11 cellular contexts compared by ENCODE assay signal in genomic region chr12:128830505-128830893, GRCh38. TPM values are rescaled to one million over a fixed set of nuclear protein-coding genes. Genes with fewer than 3 reads are reported as not detected.
DNase-seq lines count a peak whose midpoint lies in the region; ATAC-seq, FAIRE-seq and TF ChIP-seq lines count a peak whose summit lies in the region.
"Had no signal": no experiment of that assay in that cellular context is flagged by ENCODE, and none has a peak within 500 bp of the region (broad histone marks: within the 10 kb centered on the region; RNA-seq: fewer than 3 reads in every experiment).

No MANE protein-coding gene starts in this region.

- H3K4me3 ChIP-seq in HL-60 (replicated peaks; ENCODE audit: insufficient read depth, low read length) (no peak overlapping the region), HepG2 (replicated peaks in 1 of 3; ENCODE audit: insufficient read depth in 1 of 3, low read depth in 2 of 3, low read length in 3 of 3) (no peak overlapping the region), brain microvascular endothelial cell (ENCODE audit: low read depth, low read length) (no peak overlapping the region)
- H3K4me3 ChIP-seq: cardiac muscle cell, left ventricle myocardium inferior, SK-N-MC had no signal

- peak overlapping the region; percentile 93 for H3K27ac ChIP-seq in HL-60 (replicated peaks)
- no peak overlapping the region for H3K27ac ChIP-seq in HepG2 (ENCODE audit: extremely low read length, insufficient read depth, low read length)
- no peak overlapping the region for H3K27ac ChIP-seq in brain microvascular endothelial cell
- H3K27ac ChIP-seq: cardiac muscle cell, left ventricle myocardium inferior, SK-N-MC had no signal

- peaks cover 8% of the 10 kb centered on the region for H3K9me3 Mint-ChIP-seq in glutamatergic neuron (ENCODE audit: unreplicated experiment)

- H3K27me3 ChIP-seq in HL-60 (ENCODE audit: insufficient read depth, poor library complexity, severe bottlenecking) (no peaks in the 10 kb centered on the region), HepG2 (ENCODE audit: control insufficient read depth in 1 of 2, insufficient read depth in 2 of 2, low read length in 2 of 2) (no peaks in the 10 kb centered on the region), brain microvascular endothelial cell (replicated peaks) (no peaks in the 10 kb centered on the region)
- H3K27me3 ChIP-seq: cardiac muscle cell had no signal

- WGBS in HepG2 (ENCODE audit: low lambda C conversion rate), result 79% methylated on average over 7 of the region's 7 CpGs

- H3K4me2 ChIP-seq in HepG2 (ENCODE audit: low read depth, low read length), result no peak overlapping the region

- CTCF ChIA-PET in HepG2 (lab: Yijun Ruan, JAX; ENCODE audit: low intra/inter-chr PET ratio, low total read pairs), result no interaction called here

- in situ Hi-C loops in HepG2 (cut with HindIII; ENCODE audit: extremely low pct_ligation_motif_present, low pct_unique_long_range_greater_than_20kb), result no loop called here
- in situ Hi-C loops in brain microvascular endothelial cell (cut with HindIII; ENCODE audit: low pct_ligation_motif_present, low sequenced_read_pairs), result no loop called here

- TF ChIP-seq POLR2A in HepG2 (IDR thresholded peaks at IDR 0.05; ENCODE audit: insufficient read depth in 1 of 2, low read depth in 2 of 2, low read length in 2 of 2), result no peak
- no peak for TF ChIP-seq POLR2A in H54 (IDR thresholded peaks at IDR 0.05; ENCODE audit: low read depth, low read length)

- no peaks in the 10 kb centered on the region for H3K79me2 ChIP-seq in HepG2 (ENCODE audit: insufficient read depth, low read length)

- intact Hi-C loops in HepG2 (cut with micrococcal nuclease; ENCODE audit: unreplicated experiment), result no loop called here

- H3K27ac Mint-ChIP-seq in glutamatergic neuron (ENCODE audit: unreplicated experiment), result no peak overlapping the region

- H3K9ac ChIP-seq in HepG2 (ENCODE audit: insufficient read depth, low read depth, low read length), result no peak overlapping the region

- peaks cover 6% of the 10 kb centered on the region for H3K4me1 Mint-ChIP-seq in glutamatergic neuron (ENCODE audit: low read depth, unreplicated experiment)

- no peak overlapping the region for H2AFZ ChIP-seq in HepG2 (ENCODE audit: low read length)

- H4K20me1 ChIP-seq in HepG2 (ENCODE audit: insufficient read depth, low read length), result no peaks in the 10 kb centered on the region

- POLR2A ChIA-PET in HepG2 (lab: Yijun Ruan, JAX), result no interaction called here

- peaks cover 2% of the 10 kb centered on the region for H3K27me3 Mint-ChIP-seq in glutamatergic neuron (ENCODE audit: unreplicated experiment)

- no peak overlapping the region for H3K4me3 Mint-ChIP-seq in glutamatergic neuron (ENCODE audit: unreplicated experiment)

- H3K4me1 ChIP-seq in HepG2 (ENCODE audit: insufficient read depth, low read length), result no peaks in the 10 kb centered on the region
- H3K4me1 ChIP-seq: left ventricle myocardium inferior had no signal

- TF ChIP-seq EP300 in HepG2 (IDR thresholded peaks at IDR 0.05; ENCODE audit: low read depth in 2 of 2, low read length in 2 of 2) (no peak), HepG2 (CRISPR knock-in tag; IDR thresholded peaks at IDR 0.05; ENCODE audit: borderline replicate concordance) (no peak)

- H3K36me3 ChIP-seq in HepG2 (replicated peaks in 1 of 2; ENCODE audit: control insufficient read depth in 1 of 2, insufficient read depth in 2 of 2, low read length in 2 of 2) (no peaks in the 10 kb centered on the region), brain microvascular endothelial cell (replicated peaks) (no peaks in the 10 kb centered on the region)
- H3K36me3 ChIP-seq: cardiac muscle cell, left ventricle myocardium inferior had no signal

- TF ChIP-seq RAD21 in HepG2 (CRISPR knock-in tag; IDR thresholded peaks at IDR 0.05), result no peak

- DNase-seq in HL-60 (ENCODE audit: low read depth in 1 of 2, low spot score in 1 of 2) (peak; percentile 82 to 95), HepG2 (ENCODE audit: low spot score) (no peak), glutamatergic neuron (no peak), mesenteric fat pad (ENCODE audit: low spot score) (no peak), brain microvascular endothelial cell (no peak), H54 (ENCODE audit: insufficient read length, low spot score) (no peak)
- DNase-seq: left ventricle myocardium inferior had no signal

- H3K36me3 Mint-ChIP-seq in glutamatergic neuron (ENCODE audit: unreplicated experiment), result no peaks in the 10 kb centered on the region

- no peak for TF ChIP-seq CTCF in HL-60 (IDR thresholded peaks at IDR 0.05; ENCODE audit: insufficient read depth, low read length)
- no peak for TF ChIP-seq CTCF in HepG2 (CRISPR knock-in tag; IDR thresholded peaks at IDR 0.05)
- TF ChIP-seq CTCF in glutamatergic neuron (IDR thresholded peaks at IDR 0.05; ENCODE audit: partially characterized antibody, unreplicated experiment), result no peak
- TF ChIP-seq CTCF in brain microvascular endothelial cell (IDR thresholded peaks at IDR 0.05; ENCODE audit: low read depth, low read length, missing control alignments), result no peak

- H3K9me3 ChIP-seq in HepG2 (ENCODE audit: low read length), result peaks cover 4% of the 10 kb centered on the region; the same call in 1 of the 2 replicates

- FAIRE-seq in HepG2 (lab: Jason Lieb, UNC) (no peak), H54 (lab: Jason Lieb, UNC) (no peak)

- ATAC-seq in GM18517 (IDR thresholded peaks at IDR 0.05; ENCODE audit: unreplicated experiment) (peak; percentile 57), GM21723 (IDR thresholded peaks at IDR 0.05; ENCODE audit: unreplicated experiment) (peak; percentile 59), HepG2 (no peak)

- no TSS peak for BruUV-seq in HepG2 (replicated peaks; lab: Mats Ljungman, UMichigan)

TF ChIP-seq in HepG2, 621 proteins besides CTCF, POLR2A, EP300 and RAD21:
- TF ChIP-seq PLRG1 (conservative IDR thresholded peaks at IDR 0.05) (no peak), ELF4 (CRISPR knock-in tag; IDR thresholded peaks at IDR 0.05; ENCODE audit: borderline replicate concordance) (no peak), ZNF879 (CRISPR knock-in tag; IDR thresholded peaks at IDR 0.05) (no peak), THAP11 (CRISPR knock-in tag; IDR thresholded peaks at IDR 0.05) (no peak), NFE2L2 (IDR thresholded peaks at IDR 0.05; ENCODE audit: low read length) (peak; percentile 54), DMAP1 (CRISPR knock-in tag; IDR thresholded peaks at IDR 0.05) (no peak), ATM (IDR thresholded peaks at IDR 0.05; ENCODE audit: borderline replicate concordance) (no peak)

RNA-seq across cellular contexts. Expression of gene SLC15A4, which starts 6.7 kb away (rescaled TPM):
- total RNA-seq in HepG2 (2016; rRNA removed; fragmentation: Illumina TruSeq; extraction: Trizol) (8.2 and 17.3 TPM in 2 replicates), glutamatergic neuron (ENCODE audit: unreplicated experiment) (23.0 TPM), mesenteric fat pad (26.5 TPM)
- total RNA-seq in HepG2 (2016; cell fraction: cytosol; rRNA removed; fragmentation: Illumina TruSeq; extraction: Trizol; ENCODE audit: low read depth), result 21.9 and 22.2 TPM in 2 replicates
- 8.5 and 19.3 TPM in 2 replicates for total RNA-seq in HepG2 (2016; cell fraction: insoluble cytoplasmic fraction; rRNA removed; fragmentation: Illumina TruSeq; extraction: Trizol)
- total RNA-seq in HepG2 (2016; cell fraction: membrane; rRNA removed; fragmentation: Illumina TruSeq; extraction: Trizol), result 11.6 and 11.8 TPM in 2 replicates
- total RNA-seq in HepG2 (2016; cell fraction: nucleus; rRNA removed; fragmentation: Illumina TruSeq; extraction: Trizol), result 26.9 and 28.3 TPM in 2 replicates
- polyA plus RNA-seq in HepG2 (2011; rRNA removed), result 22.7 and 25.8 TPM in 2 replicates
- polyA plus RNA-seq in HepG2 (2011; cell fraction: cytosol; rRNA removed), result 15.4 and 23.5 TPM in 2 replicates
- polyA plus RNA-seq in HepG2 (2011; cell fraction: nucleus; rRNA removed), result 21.1 and 23.8 TPM in 2 replicates
- 13.2 and 17.3 TPM in 2 replicates for polyA plus RNA-seq in HepG2 (2012)
- polyA plus RNA-seq in HepG2 (2016; cell fraction: cytosol; fragmentation: Illumina TruSeq; extraction: Trizol; ENCODE audit: low read depth), result 2.0 and 2.3 TPM in 2 replicates
- 6.8 and 7.6 TPM in 2 replicates for polyA plus RNA-seq in HepG2 (2016; cell fraction: insoluble cytoplasmic fraction; fragmentation: Illumina TruSeq; extraction: Trizol; ENCODE audit: low read depth)
- 3.5 and 4.1 TPM in 2 replicates for polyA plus RNA-seq in HepG2 (2016; cell fraction: membrane; fragmentation: Illumina TruSeq; extraction: Trizol; ENCODE audit: low read depth)
- polyA plus RNA-seq in HepG2 (2016; cell fraction: nucleus; fragmentation: Illumina TruSeq; extraction: Trizol; ENCODE audit: insufficient read depth, low read depth), result 28.4 and 32.6 TPM in 2 replicates
- polyA minus RNA-seq in HepG2 (2011; rRNA and poly(A)+ RNA removed; ENCODE audit: low replicate concordance), result 47.4 and 97.4 TPM in 2 replicates
- polyA minus RNA-seq in HepG2 (2011; cell fraction: cytosol; rRNA and poly(A)+ RNA removed), result 23.1 and 28.7 TPM in 2 replicates
- 45.4 and 58.3 TPM in 2 replicates for polyA minus RNA-seq in HepG2 (2011; cell fraction: nucleus; rRNA and poly(A)+ RNA removed)

RNA-seq across cellular contexts. Expression of gene GLT1D1, which starts 22.8 kb away (rescaled TPM):
- total RNA-seq in HepG2 (2016; rRNA removed; fragmentation: Illumina TruSeq; extraction: Trizol), result 0.09 TPM in 1 of 2 replicates, not detected in the other
- not detected in 2 replicates for total RNA-seq in HepG2 (2016; cell fraction: cytosol; rRNA removed; fragmentation: Illumina TruSeq; extraction: Trizol; ENCODE audit: low read depth)
- total RNA-seq in HepG2 (2016; cell fraction: insoluble cytoplasmic fraction; rRNA removed; fragmentation: Illumina TruSeq; extraction: Trizol), result not detected in 2 replicates
- total RNA-seq in HepG2 (2016; cell fraction: membrane; rRNA removed; fragmentation: Illumina TruSeq; extraction: Trizol), result not detected in 2 replicates
- total RNA-seq in HepG2 (2016; cell fraction: nucleus; rRNA removed; fragmentation: Illumina TruSeq; extraction: Trizol), result not detected in 2 replicates
- 0.17 and 0.24 TPM in 2 replicates for polyA plus RNA-seq in HepG2 (2011; rRNA removed)
- 0.12 and 0.24 TPM in 2 replicates for polyA plus RNA-seq in HepG2 (2011; cell fraction: cytosol; rRNA removed)
- 0.10 TPM in 1 of 2 replicates, not detected in the other for polyA plus RNA-seq in HepG2 (2011; cell fraction: nucleus; rRNA removed)
- 0.20 and 0.48 TPM in 2 replicates for polyA plus RNA-seq in HepG2 (2012)
- 0.06 TPM in 1 of 2 replicates, not detected in the other for polyA plus RNA-seq in HepG2 (2016; cell fraction: cytosol; fragmentation: Illumina TruSeq; extraction: Trizol; ENCODE audit: low read depth)
- polyA plus RNA-seq in HepG2 (2016; cell fraction: insoluble cytoplasmic fraction; fragmentation: Illumina TruSeq; extraction: Trizol; ENCODE audit: low read depth), result 0.11 TPM in 1 of 2 replicates, not detected in the other
- polyA plus RNA-seq in HepG2 (2016; cell fraction: membrane; fragmentation: Illumina TruSeq; extraction: Trizol; ENCODE audit: low read depth), result 0.06 and 0.15 TPM in 2 replicates
- not detected in 2 replicates for polyA plus RNA-seq in HepG2 (2016; cell fraction: nucleus; fragmentation: Illumina TruSeq; extraction: Trizol; ENCODE audit: insufficient read depth, low read depth)
- 0.04 and 0.07 TPM in 2 replicates for polyA minus RNA-seq in HepG2 (2011; rRNA and poly(A)+ RNA removed; ENCODE audit: low replicate concordance)
- polyA minus RNA-seq in HepG2 (2011; cell fraction: cytosol; rRNA and poly(A)+ RNA removed), result not detected in 2 replicates
- 0.12 TPM in 1 of 2 replicates, not detected in the other for polyA minus RNA-seq in HepG2 (2011; cell fraction: nucleus; rRNA and poly(A)+ RNA removed)
- total RNA-seq in glutamatergic neuron (ENCODE audit: unreplicated experiment), result 4.4 TPM
- total RNA-seq in mesenteric fat pad, result 4.1 TPM

Comparison
In these comparisons a context has a peak if more than half of its experiments do, and no peak if none do; other contexts are left out.
1. DNase-seq: peak in HL-60 (2 of 2); none in HepG2 (single experiment), glutamatergic neuron (single experiment), mesenteric fat pad (single experiment), brain microvascular endothelial cell (single experiment) and H54 (single experiment).